ENCODE assay signal across 1 cellular context in genomic region chr3:42036483-42036823, GRCh38.
A peak's percentile ranks its signal among the peaks of the same experiment; 100 is the strongest.
TF ChIP-seq lines count a peak whose summit lies in the region.

No MANE protein-coding gene starts in this region.

TF ChIP-seq in K562, 482 proteins besides CTCF, POLR2A, EP300 and RAD21 (continued from another document):
- no peak for TF ChIP-seq PCBP2 (IDR thresholded peaks at IDR 0.05; ENCODE audit: low read depth, low read length, poor library complexity, severe bottlenecking)
- no peak for TF ChIP-seq CCNT2 (IDR thresholded peaks at IDR 0.05; ENCODE audit: borderline replicate concordance, extremely low read depth, insufficient read length, low read depth, low read length)
- no peak for TF ChIP-seq BCOR (IDR thresholded peaks at IDR 0.05)
- TF ChIP-seq ATF3 (IDR thresholded peaks at IDR 0.05): peak; percentile 73
- no peak for TF ChIP-seq ATF3 (CRISPR knock-in tag; conservative IDR thresholded peaks at IDR 0.05)
- no peak for TF ChIP-seq CHD2 (IDR thresholded peaks at IDR 0.05; ENCODE audit: low read depth, low read length)
- peak; percentile 84 for TF ChIP-seq JUN (IDR thresholded peaks at IDR 0.05; ENCODE audit: borderline replicate concordance, low read depth, low read length)
- TF ChIP-seq JUN (CRISPR knock-in tag; IDR thresholded peaks at IDR 0.05; ENCODE audit: borderline replicate concordance): no peak; the same call in 1 of the 2 replicates
- no peak for TF ChIP-seq RBM14 (IDR thresholded peaks at IDR 0.05; ENCODE audit: borderline replicate concordance, insufficient read depth, low read depth, low read length)
- no peak for TF ChIP-seq TFAP4 (CRISPR knock-in tag; IDR thresholded peaks at IDR 0.05; ENCODE audit: borderline replicate concordance)
- TF ChIP-seq KAT7 (CRISPR knock-in tag; IDR thresholded peaks at IDR 0.05; ENCODE audit: borderline replicate concordance): no peak
- TF ChIP-seq MYC (IDR thresholded peaks at IDR 0.05; ENCODE audit: low read depth, low read length): 0 out of 2 replicates have a peak, but pooled peaks have one; percentile 13
- TF ChIP-seq MYC (CRISPR knock-in tag; IDR thresholded peaks at IDR 0.05; ENCODE audit: borderline replicate concordance, low read depth): no peak
- no peak for TF ChIP-seq CREB1 (IDR thresholded peaks at IDR 0.05)
- TF ChIP-seq CREB1 (CRISPR knock-in tag; IDR thresholded peaks at IDR 0.05): no peak
- TF ChIP-seq ELK3 (CRISPR knock-in tag; IDR thresholded peaks at IDR 0.05): no peak
- no peak for TF ChIP-seq ZNF174 (CRISPR knock-in tag; IDR thresholded peaks at IDR 0.05)
- TF ChIP-seq POLR3G (IDR thresholded peaks at IDR 0.05; ENCODE audit: extremely low read depth, insufficient read length, insufficient replicate concordance): no peak
- no peak for TF ChIP-seq GATAD2B (IDR thresholded peaks at IDR 0.05; ENCODE audit: borderline replicate concordance)
- TF ChIP-seq CTCFL (IDR thresholded peaks at IDR 0.05; ENCODE audit: borderline replicate concordance, insufficient read depth, low read depth, low read length, poor library complexity, severe bottlenecking): no peak
- no peak for TF ChIP-seq ZBTB2 (IDR thresholded peaks at IDR 0.05)
